1 cellular context compared by ENCODE assay signal in the genomic region with DNA sequence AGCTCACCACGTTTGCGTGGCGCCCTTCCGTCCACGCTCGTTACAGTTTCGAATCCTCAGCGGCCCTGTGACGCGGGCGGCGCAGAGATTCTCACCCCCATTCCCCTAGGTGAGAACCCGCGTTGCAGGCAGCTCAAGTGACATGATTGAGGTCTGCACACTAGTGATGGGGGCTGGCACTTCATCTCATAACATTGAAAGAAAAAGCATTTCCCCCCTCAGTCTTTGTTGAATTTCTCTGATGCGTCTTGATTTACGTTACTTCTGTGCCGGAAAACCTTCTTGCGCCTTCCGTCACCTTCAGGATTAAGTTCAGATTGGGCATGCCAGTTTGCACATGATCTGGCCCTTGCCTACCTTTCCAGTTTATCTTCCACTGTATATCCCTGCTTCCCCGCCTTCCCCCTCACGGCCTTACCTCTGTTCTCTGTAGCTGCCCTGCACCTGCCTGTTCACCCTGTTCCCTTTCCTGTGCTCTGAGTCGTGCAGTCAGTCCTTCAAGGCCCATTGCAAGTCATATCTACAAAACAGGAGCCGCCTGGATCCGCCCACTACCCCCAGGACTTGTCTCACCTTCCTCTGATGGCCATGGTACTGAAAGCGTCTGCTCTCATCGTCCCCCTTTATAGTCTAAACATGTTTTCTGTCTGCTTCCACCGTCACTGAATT.
TF ChIP-seq lines count a peak whose summit lies in the region.

No MANE protein-coding gene starts in this region.

TF ChIP-seq in K562, 482 proteins besides CTCF, POLR2A, EP300 and RAD21 (continued from another document and continues in another):
- TF ChIP-seq, protein P1, sequence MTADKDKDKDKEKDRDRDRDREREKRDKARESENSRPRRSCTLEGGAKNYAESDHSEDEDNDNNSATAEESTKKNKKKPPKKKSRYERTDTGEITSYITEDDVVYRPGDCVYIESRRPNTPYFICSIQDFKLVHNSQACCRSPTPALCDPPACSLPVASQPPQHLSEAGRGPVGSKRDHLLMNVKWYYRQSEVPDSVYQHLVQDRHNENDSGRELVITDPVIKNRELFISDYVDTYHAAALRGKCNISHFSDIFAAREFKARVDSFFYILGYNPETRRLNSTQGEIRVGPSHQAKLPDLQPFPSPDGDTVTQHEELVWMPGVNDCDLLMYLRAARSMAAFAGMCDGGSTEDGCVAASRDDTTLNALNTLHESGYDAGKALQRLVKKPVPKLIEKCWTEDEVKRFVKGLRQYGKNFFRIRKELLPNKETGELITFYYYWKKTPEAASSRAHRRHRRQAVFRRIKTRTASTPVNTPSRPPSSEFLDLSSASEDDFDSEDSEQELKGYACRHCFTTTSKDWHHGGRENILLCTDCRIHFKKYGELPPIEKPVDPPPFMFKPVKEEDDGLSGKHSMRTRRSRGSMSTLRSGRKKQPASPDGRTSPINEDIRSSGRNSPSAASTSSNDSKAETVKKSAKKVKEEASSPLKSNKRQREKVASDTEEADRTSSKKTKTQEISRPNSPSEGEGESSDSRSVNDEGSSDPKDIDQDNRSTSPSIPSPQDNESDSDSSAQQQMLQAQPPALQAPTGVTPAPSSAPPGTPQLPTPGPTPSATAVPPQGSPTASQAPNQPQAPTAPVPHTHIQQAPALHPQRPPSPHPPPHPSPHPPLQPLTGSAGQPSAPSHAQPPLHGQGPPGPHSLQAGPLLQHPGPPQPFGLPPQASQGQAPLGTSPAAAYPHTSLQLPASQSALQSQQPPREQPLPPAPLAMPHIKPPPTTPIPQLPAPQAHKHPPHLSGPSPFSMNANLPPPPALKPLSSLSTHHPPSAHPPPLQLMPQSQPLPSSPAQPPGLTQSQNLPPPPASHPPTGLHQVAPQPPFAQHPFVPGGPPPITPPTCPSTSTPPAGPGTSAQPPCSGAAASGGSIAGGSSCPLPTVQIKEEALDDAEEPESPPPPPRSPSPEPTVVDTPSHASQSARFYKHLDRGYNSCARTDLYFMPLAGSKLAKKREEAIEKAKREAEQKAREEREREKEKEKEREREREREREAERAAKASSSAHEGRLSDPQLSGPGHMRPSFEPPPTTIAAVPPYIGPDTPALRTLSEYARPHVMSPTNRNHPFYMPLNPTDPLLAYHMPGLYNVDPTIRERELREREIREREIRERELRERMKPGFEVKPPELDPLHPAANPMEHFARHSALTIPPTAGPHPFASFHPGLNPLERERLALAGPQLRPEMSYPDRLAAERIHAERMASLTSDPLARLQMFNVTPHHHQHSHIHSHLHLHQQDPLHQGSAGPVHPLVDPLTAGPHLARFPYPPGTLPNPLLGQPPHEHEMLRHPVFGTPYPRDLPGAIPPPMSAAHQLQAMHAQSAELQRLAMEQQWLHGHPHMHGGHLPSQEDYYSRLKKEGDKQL (CRISPR knock-in tag; IDR thresholded peaks at IDR 0.05; ENCODE audit: borderline replicate concordance) = no peak
- TF ChIP-seq SREBF2 (CRISPR knock-in tag; IDR thresholded peaks at IDR 0.05) (no peak), NUFIP1 (IDR thresholded peaks at IDR 0.05; ENCODE audit: partially characterized antibody) (no peak), ZNF583 (CRISPR knock-in tag; IDR thresholded peaks at IDR 0.05) (no peak), MEIS2 (IDR thresholded peaks at IDR 0.05; ENCODE audit: partially characterized antibody) (no peak), ZZZ3 (IDR thresholded peaks at IDR 0.05) (no peak), NFE2L1 (tag; IDR thresholded peaks at IDR 0.05; ENCODE audit: borderline replicate concordance, low read depth) (no peak), ZC3H8 (IDR thresholded peaks at IDR 0.05) (no peak), MAZ (CRISPR knock-in tag; conservative IDR thresholded peaks at IDR 0.05 in 1 of 2, IDR thresholded peaks at IDR 0.05 in 1 of 2) (no peak), YY1 (IDR thresholded peaks at IDR 0.05; ENCODE audit: borderline replicate concordance in 1 of 3, control insufficient read depth in 1 of 3, extremely low read depth in 1 of 3, insufficient read depth in 3 of 3, insufficient read length in 1 of 3, insufficient replicate concordance in 2 of 3, low read depth in 1 of 3, low read length in 2 of 3) (peak in 1 of 3 experiments; percentile 28), DDX20 (tag; IDR thresholded peaks at IDR 0.05; ENCODE audit: low read depth) (no peak), HIVEP1 (CRISPR knock-in tag; IDR thresholded peaks at IDR 0.05) (0 out of 2 replicates have a peak, but pooled peaks have one; percentile 45), ZNF551 (CRISPR knock-in tag; IDR thresholded peaks at IDR 0.05) (no peak), ZBTB7A (IDR thresholded peaks at IDR 0.05; ENCODE audit: borderline replicate concordance, control insufficient read depth, low read depth, low read length) (no peak), PYGO2 (tag; IDR thresholded peaks at IDR 0.05) (no peak), MED1 (CRISPR knock-in tag; IDR thresholded peaks at IDR 0.05; ENCODE audit: borderline replicate concordance) (no peak), NCOA1 (IDR thresholded peaks at IDR 0.05; ENCODE audit: low read depth) (0 out of 2 replicates have a peak, but pooled peaks have one; percentile 48)
- TF ChIP-seq, protein P2, sequence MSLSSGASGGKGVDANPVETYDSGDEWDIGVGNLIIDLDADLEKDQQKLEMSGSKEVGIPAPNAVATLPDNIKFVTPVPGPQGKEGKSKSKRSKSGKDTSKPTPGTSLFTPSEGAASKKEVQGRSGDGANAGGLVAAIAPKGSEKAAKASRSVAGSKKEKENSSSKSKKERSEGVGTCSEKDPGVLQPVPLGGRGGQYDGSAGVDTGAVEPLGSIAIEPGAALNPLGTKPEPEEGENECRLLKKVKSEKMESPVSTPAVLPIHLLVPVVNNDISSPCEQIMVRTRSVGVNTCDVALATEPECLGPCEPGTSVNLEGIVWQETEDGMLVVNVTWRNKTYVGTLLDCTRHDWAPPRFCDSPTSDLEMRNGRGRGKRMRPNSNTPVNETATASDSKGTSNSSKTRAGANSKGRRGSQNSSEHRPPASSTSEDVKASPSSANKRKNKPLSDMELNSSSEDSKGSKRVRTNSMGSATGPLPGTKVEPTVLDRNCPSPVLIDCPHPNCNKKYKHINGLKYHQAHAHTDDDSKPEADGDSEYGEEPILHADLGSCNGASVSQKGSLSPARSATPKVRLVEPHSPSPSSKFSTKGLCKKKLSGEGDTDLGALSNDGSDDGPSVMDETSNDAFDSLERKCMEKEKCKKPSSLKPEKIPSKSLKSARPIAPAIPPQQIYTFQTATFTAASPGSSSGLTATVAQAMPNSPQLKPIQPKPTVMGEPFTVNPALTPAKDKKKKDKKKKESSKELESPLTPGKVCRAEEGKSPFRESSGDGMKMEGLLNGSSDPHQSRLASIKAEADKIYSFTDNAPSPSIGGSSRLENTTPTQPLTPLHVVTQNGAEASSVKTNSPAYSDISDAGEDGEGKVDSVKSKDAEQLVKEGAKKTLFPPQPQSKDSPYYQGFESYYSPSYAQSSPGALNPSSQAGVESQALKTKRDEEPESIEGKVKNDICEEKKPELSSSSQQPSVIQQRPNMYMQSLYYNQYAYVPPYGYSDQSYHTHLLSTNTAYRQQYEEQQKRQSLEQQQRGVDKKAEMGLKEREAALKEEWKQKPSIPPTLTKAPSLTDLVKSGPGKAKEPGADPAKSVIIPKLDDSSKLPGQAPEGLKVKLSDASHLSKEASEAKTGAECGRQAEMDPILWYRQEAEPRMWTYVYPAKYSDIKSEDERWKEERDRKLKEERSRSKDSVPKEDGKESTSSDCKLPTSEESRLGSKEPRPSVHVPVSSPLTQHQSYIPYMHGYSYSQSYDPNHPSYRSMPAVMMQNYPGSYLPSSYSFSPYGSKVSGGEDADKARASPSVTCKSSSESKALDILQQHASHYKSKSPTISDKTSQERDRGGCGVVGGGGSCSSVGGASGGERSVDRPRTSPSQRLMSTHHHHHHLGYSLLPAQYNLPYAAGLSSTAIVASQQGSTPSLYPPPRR (CRISPR knock-in tag; IDR thresholded peaks at IDR 0.05; ENCODE audit: borderline replicate concordance) = no peak
- TF ChIP-seq, protein P3, sequence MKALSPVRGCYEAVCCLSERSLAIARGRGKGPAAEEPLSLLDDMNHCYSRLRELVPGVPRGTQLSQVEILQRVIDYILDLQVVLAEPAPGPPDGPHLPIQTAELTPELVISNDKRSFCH (CRISPR knock-in tag; IDR thresholded peaks at IDR 0.05) = no peak
- TF ChIP-seq, protein P3 (tag; IDR thresholded peaks at IDR 0.05) = no peak
- TF ChIP-seq, protein P4, sequence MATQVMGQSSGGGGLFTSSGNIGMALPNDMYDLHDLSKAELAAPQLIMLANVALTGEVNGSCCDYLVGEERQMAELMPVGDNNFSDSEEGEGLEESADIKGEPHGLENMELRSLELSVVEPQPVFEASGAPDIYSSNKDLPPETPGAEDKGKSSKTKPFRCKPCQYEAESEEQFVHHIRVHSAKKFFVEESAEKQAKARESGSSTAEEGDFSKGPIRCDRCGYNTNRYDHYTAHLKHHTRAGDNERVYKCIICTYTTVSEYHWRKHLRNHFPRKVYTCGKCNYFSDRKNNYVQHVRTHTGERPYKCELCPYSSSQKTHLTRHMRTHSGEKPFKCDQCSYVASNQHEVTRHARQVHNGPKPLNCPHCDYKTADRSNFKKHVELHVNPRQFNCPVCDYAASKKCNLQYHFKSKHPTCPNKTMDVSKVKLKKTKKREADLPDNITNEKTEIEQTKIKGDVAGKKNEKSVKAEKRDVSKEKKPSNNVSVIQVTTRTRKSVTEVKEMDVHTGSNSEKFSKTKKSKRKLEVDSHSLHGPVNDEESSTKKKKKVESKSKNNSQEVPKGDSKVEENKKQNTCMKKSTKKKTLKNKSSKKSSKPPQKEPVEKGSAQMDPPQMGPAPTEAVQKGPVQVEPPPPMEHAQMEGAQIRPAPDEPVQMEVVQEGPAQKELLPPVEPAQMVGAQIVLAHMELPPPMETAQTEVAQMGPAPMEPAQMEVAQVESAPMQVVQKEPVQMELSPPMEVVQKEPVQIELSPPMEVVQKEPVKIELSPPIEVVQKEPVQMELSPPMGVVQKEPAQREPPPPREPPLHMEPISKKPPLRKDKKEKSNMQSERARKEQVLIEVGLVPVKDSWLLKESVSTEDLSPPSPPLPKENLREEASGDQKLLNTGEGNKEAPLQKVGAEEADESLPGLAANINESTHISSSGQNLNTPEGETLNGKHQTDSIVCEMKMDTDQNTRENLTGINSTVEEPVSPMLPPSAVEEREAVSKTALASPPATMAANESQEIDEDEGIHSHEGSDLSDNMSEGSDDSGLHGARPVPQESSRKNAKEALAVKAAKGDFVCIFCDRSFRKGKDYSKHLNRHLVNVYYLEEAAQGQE (CRISPR knock-in tag; IDR thresholded peaks at IDR 0.05; ENCODE audit: low read depth) = no peak
- TF ChIP-seq, protein P5, sequence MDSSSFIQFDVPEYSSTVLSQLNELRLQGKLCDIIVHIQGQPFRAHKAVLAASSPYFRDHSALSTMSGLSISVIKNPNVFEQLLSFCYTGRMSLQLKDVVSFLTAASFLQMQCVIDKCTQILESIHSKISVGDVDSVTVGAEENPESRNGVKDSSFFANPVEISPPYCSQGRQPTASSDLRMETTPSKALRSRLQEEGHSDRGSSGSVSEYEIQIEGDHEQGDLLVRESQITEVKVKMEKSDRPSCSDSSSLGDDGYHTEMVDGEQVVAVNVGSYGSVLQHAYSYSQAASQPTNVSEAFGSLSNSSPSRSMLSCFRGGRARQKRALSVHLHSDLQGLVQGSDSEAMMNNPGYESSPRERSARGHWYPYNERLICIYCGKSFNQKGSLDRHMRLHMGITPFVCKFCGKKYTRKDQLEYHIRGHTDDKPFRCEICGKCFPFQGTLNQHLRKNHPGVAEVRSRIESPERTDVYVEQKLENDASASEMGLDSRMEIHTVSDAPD (CRISPR knock-in tag; IDR thresholded peaks at IDR 0.05) = no peak
- TF ChIP-seq, protein P6, sequence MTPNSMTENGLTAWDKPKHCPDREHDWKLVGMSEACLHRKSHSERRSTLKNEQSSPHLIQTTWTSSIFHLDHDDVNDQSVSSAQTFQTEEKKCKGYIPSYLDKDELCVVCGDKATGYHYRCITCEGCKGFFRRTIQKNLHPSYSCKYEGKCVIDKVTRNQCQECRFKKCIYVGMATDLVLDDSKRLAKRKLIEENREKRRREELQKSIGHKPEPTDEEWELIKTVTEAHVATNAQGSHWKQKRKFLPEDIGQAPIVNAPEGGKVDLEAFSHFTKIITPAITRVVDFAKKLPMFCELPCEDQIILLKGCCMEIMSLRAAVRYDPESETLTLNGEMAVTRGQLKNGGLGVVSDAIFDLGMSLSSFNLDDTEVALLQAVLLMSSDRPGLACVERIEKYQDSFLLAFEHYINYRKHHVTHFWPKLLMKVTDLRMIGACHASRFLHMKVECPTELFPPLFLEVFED (CRISPR knock-in tag; conservative IDR thresholded peaks at IDR 0.05) = no peak
- TF ChIP-seq, protein P7, sequence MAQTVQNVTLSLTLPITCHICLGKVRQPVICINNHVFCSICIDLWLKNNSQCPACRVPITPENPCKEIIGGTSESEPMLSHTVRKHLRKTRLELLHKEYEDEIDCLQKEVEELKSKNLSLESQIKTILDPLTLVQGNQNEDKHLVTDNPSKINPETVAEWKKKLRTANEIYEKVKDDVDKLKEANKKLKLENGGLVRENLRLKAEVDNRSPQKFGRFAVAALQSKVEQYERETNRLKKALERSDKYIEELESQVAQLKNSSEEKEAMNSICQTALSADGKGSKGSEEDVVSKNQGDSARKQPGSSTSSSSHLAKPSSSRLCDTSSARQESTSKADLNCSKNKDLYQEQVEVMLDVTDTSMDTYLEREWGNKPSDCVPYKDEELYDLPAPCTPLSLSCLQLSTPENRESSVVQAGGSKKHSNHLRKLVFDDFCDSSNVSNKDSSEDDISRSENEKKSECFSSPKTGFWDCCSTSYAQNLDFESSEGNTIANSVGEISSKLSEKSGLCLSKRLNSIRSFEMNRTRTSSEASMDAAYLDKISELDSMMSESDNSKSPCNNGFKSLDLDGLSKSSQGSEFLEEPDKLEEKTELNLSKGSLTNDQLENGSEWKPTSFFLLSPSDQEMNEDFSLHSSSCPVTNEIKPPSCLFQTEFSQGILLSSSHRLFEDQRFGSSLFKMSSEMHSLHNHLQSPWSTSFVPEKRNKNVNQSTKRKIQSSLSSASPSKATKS (CRISPR knock-in tag; IDR thresholded peaks at IDR 0.05) = no peak
- TF ChIP-seq, protein P8, sequence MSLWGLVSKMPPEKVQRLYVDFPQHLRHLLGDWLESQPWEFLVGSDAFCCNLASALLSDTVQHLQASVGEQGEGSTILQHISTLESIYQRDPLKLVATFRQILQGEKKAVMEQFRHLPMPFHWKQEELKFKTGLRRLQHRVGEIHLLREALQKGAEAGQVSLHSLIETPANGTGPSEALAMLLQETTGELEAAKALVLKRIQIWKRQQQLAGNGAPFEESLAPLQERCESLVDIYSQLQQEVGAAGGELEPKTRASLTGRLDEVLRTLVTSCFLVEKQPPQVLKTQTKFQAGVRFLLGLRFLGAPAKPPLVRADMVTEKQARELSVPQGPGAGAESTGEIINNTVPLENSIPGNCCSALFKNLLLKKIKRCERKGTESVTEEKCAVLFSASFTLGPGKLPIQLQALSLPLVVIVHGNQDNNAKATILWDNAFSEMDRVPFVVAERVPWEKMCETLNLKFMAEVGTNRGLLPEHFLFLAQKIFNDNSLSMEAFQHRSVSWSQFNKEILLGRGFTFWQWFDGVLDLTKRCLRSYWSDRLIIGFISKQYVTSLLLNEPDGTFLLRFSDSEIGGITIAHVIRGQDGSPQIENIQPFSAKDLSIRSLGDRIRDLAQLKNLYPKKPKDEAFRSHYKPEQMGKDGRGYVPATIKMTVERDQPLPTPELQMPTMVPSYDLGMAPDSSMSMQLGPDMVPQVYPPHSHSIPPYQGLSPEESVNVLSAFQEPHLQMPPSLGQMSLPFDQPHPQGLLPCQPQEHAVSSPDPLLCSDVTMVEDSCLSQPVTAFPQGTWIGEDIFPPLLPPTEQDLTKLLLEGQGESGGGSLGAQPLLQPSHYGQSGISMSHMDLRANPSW (CRISPR knock-in tag; IDR thresholded peaks at IDR 0.05) = no peak
- TF ChIP-seq, protein P9, sequence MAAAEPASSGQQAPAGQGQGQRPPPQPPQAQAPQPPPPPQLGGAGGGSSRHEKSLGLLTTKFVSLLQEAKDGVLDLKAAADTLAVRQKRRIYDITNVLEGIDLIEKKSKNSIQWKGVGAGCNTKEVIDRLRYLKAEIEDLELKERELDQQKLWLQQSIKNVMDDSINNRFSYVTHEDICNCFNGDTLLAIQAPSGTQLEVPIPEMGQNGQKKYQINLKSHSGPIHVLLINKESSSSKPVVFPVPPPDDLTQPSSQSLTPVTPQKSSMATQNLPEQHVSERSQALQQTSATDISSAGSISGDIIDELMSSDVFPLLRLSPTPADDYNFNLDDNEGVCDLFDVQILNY (CRISPR knock-in tag; IDR thresholded peaks at IDR 0.05) = no peak
